ENCODE assay signal across 21 cellular contexts in the genomic region with DNA sequence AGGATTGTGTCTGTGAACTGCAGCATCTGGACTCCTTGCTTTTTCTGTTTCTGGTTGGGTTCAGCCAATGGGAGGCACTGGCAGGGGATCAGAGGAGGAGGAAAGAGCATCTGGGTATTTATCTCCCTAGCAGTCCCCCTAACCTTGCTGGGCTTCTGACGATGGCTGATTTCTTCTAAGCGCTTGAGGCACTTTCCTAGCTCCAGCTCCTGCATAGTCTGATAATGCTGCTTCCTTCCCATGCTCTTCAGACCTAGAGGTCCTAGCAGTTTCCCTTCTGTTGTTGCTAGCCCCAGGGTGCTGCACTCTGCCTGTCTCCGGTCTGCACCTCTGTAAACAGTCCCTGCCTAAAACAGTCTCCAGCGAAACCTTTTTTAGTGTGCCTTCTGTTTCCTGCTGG.
DNase-seq lines count a peak whose midpoint lies in the region; ATAC-seq and TF ChIP-seq lines count a peak whose summit lies in the region.
"Had no signal": no experiment of that assay in that cellular context is flagged by ENCODE, and none has a peak within 500 bp of the region (broad histone marks: within the 10 kb centered on the region; RNA-seq: fewer than 3 reads in every experiment).

No MANE protein-coding gene starts in this region.

- no peak for ATAC-seq in HG02759 (IDR thresholded peaks at IDR 0.05; ENCODE audit: unreplicated experiment)
- ATAC-seq in gastroesophageal sphincter = no peak
- ATAC-seq: activated CD4-positive, alpha-beta T cell treated with anti-CD3 and anti-CD28 coated beads for 36 hours; activated naive CD8-positive, alpha-beta T cell treated with anti-CD3 and anti-CD28 coated beads, Interleukin-2, amount 50 U/mL, for 24 hours had no signal

- DNase-seq in D341Med (ENCODE audit: low spot score) (peak; percentile 79), brain pericyte (ENCODE audit: low read depth, low spot score) (peak; percentile 10), left kidney (ENCODE audit: low read depth, low spot score) (peak; percentile 25), OCI-M2 (lab: John Stamatoyannopoulos, UW; ENCODE audit: unreplicated experiment) (no peak), Kasumi-1 (lab: John Stamatoyannopoulos, UW) (no peak)
- DNase-seq: activated CD4-positive, alpha-beta T cell treated with anti-CD3 and anti-CD28 coated beads for 36 hours; activated effector memory CD4-positive, alpha-beta T cell treated with anti-CD3 and anti-CD28 coated beads, Interleukin-2, amount 50 U/mL, for 16 hours; activated naive CD8-positive, alpha-beta T cell treated with anti-CD3 and anti-CD28 coated beads, Interleukin-2, amount 50 U/mL, for 24 hours; activated T-cell treated with anti-CD3 and anti-CD28 coated beads, Interleukin-2, amount 50 U/mL, for 1 hour; COR-L47; DND-41; Karpas-422; NCI-H146; NCI-H526; stimulated activated CD4-positive, alpha-beta T cell treated with anti-CD3 and anti-CD28 coated beads, Interleukin-15, amount 100 ng/mL, for 24 hours; stimulated activated naive CD4-positive, alpha-beta T cell treated with Interleukin-2 at 50 U/mL for 16 hours; testis had no signal

- H3F3A ChIP-seq in Loucy (ENCODE audit: low read depth) = 0 out of 2 replicates have a peak, but pooled peaks cover 2% of the 10 kb centered on the region

- TF ChIP-seq CTCF in Loucy (conservative IDR thresholded peaks at IDR 0.05; ENCODE audit: low read length) (no peak), gastroesophageal sphincter (IDR thresholded peaks at IDR 0.05) (no peak)

- no peaks in the 10 kb centered on the region for H4K20me1 ChIP-seq in Loucy (ENCODE audit: insufficient read depth, low read length, poor library complexity, severe bottlenecking)
- H4K20me1 ChIP-seq: BLaER1 had no signal

- H3K27ac ChIP-seq in gastroesophageal sphincter = no peak overlapping the region
- H3K27ac ChIP-seq: BLaER1, testis had no signal

- peak overlapping the region; percentile 23 for H3K4me2 ChIP-seq in Loucy (ENCODE audit: low read depth, low read length, poor library complexity, severe bottlenecking)
- H3K4me2 ChIP-seq: BLaER1 had no signal

- H3K79me2 ChIP-seq in Loucy (ENCODE audit: insufficient read depth, low read length) = no peaks in the 10 kb centered on the region

- no peak for TF ChIP-seq EP300 in gastroesophageal sphincter (IDR thresholded peaks at IDR 0.05)

- WGBS in gastroesophageal sphincter (ENCODE audit: low coverage in 1 of 2), 2 donors = 37 to 78% methylated on average over 3 to 4 of the region's 4 CpGs

- no peak for TF ChIP-seq POLR2A in gastroesophageal sphincter (IDR thresholded peaks at IDR 0.05)

- peak overlapping the region; percentile 50 for H2AFZ ChIP-seq in Loucy (ENCODE audit: low read length)

- H3K4me3 ChIP-seq in Loucy (ENCODE audit: low read length, poor library complexity, severe bottlenecking) (no peak overlapping the region), gastroesophageal sphincter (no peak overlapping the region)
- H3K4me3 ChIP-seq: BLaER1, testis had no signal

- H3K9me3 ChIP-seq in Loucy (ENCODE audit: insufficient read depth, low read depth, low read length) (peaks cover 5% of the 10 kb centered on the region; the same call in 1 of the 2 replicates), gastroesophageal sphincter (peaks cover 0 to 27% (median 0%) of the 10 kb centered on the region in 3 donors)
- H3K9me3 ChIP-seq: testis had no signal

- no peaks in the 10 kb centered on the region for H3K36me3 ChIP-seq in Loucy (ENCODE audit: insufficient read depth, low read length)
- no peaks in the 10 kb centered on the region for H3K36me3 ChIP-seq in gastroesophageal sphincter
- H3K36me3 ChIP-seq: BLaER1 had no signal

- H3K9ac ChIP-seq in Loucy (ENCODE audit: low read depth, low read length, poor library complexity, severe bottlenecking) = no peak overlapping the region
- H3K9ac ChIP-seq: BLaER1 had no signal

- H3K9me2 ChIP-seq in Loucy (replicated peaks; ENCODE audit: low read depth, low read length) = no peaks in the 10 kb centered on the region

- peaks cover 36% of the 10 kb centered on the region for H3K4me1 ChIP-seq in Loucy (ENCODE audit: insufficient read depth, low read length, poor library complexity, severe bottlenecking)
- H3K4me1 ChIP-seq in gastroesophageal sphincter = no peaks in the 10 kb centered on the region
- H3K4me1 ChIP-seq: BLaER1, testis had no signal

- H3K27me3 ChIP-seq in Loucy (ENCODE audit: insufficient read depth, low read length, poor library complexity, severe bottlenecking) = no peaks in the 10 kb centered on the region
- H3K27me3 ChIP-seq in gastroesophageal sphincter = peaks cover 17% of the 10 kb centered on the region
- H3K27me3 ChIP-seq: BLaER1, testis had no signal

Comparison
In these comparisons a context has a peak if more than half of its experiments do, and no peak if none do; other contexts are left out.
1. DNase-seq: peak in D341Med (single experiment), brain pericyte (single experiment) and left kidney (single experiment); none in OCI-M2 (single experiment) and Kasumi-1 (0 of 2).